In genomic region chr4:48739560-48740019, GRCh38 we compare ENCODE assay signal across 1 cellular context.
TF ChIP-seq lines count a peak whose summit lies in the region.

No MANE protein-coding gene starts in this region.

TF ChIP-seq in K562, 482 proteins besides CTCF, POLR2A, EP300 and RAD21 (continued from another document and continues in another):
- TF ChIP-seq TRIM25 (IDR thresholded peaks at IDR 0.05; ENCODE audit: borderline replicate concordance) (0 out of 2 replicates have a peak, but pooled peaks have one; percentile 14), TARDBP (IDR thresholded peaks at IDR 0.05) (no peak), GTF3C2 (IDR thresholded peaks at IDR 0.05; ENCODE audit: borderline replicate concordance, extremely low read depth, insufficient read length) (no peak), NRF1 (conservative IDR thresholded peaks at IDR 0.05 in 1 of 2, IDR thresholded peaks at IDR 0.05 in 1 of 2) (no peak), TCF3 (CRISPR knock-in tag; IDR thresholded peaks at IDR 0.05) (peak; percentile 74), RNF2 (IDR thresholded peaks at IDR 0.05) (0 out of 2 replicates have a peak, but pooled peaks have one; percentile 19), CBFA2T3 (IDR thresholded peaks at IDR 0.05) (peak; percentile 90), BMI1 (IDR thresholded peaks at IDR 0.05; ENCODE audit: low read length) (no peak), ZNF121 (CRISPR knock-in tag; conservative IDR thresholded peaks at IDR 0.05) (no peak), FOS (IDR thresholded peaks at IDR 0.05; ENCODE audit: extremely low read depth, insufficient read length) (no peak), ZNF395 (CRISPR knock-in tag; IDR thresholded peaks at IDR 0.05) (no peak), ELF1 (tag; IDR thresholded peaks at IDR 0.05) (no peak), DPF2 (IDR thresholded peaks at IDR 0.05) (peak; percentile 82), RFX7 (CRISPR knock-in tag; IDR thresholded peaks at IDR 0.05) (no peak), MNT (conservative IDR thresholded peaks at IDR 0.05) (0 out of 4 replicates have a peak, but pooled peaks of 1 of the 2 experiments have one; percentile 31), TFE3 (CRISPR knock-in tag; IDR thresholded peaks at IDR 0.05) (no peak), NFE2 (IDR thresholded peaks at IDR 0.05; ENCODE audit: low read depth) (no peak), ZKSCAN8 (CRISPR knock-in tag; IDR thresholded peaks at IDR 0.05) (no peak), FOXJ3 (CRISPR knock-in tag; IDR thresholded peaks at IDR 0.05) (no peak), YBX1 (IDR thresholded peaks at IDR 0.05) (no peak), TCF15 (CRISPR knock-in tag; IDR thresholded peaks at IDR 0.05) (no peak), ETV6 (IDR thresholded peaks at IDR 0.05; ENCODE audit: borderline replicate concordance in 1 of 2, low read depth in 2 of 2, low read length in 1 of 2) (no peak), ETV6 (CRISPR knock-in tag; IDR thresholded peaks at IDR 0.05; ENCODE audit: borderline replicate concordance) (no peak), HNRNPH1 (optimal IDR thresholded peaks at IDR 0.05; ENCODE audit: low read depth, low read length) (no peak), RBM39 (optimal IDR thresholded peaks at IDR 0.05; ENCODE audit: low read depth, low read length) (no peak), ZNF561 (CRISPR knock-in tag; conservative IDR thresholded peaks at IDR 0.05) (no peak), JUNB (CRISPR knock-in tag; conservative IDR thresholded peaks at IDR 0.05) (no peak), ADNP (tag; IDR thresholded peaks at IDR 0.05) (no peak), ZFP91 (CRISPR knock-in tag; IDR thresholded peaks at IDR 0.05) (no peak), FUS (optimal IDR thresholded peaks at IDR 0.05; ENCODE audit: low read depth, low read length) (no peak), ZNF407 (IDR thresholded peaks at IDR 0.05; ENCODE audit: low read depth) (no peak), MEIS2 (IDR thresholded peaks at IDR 0.05; ENCODE audit: partially characterized antibody) (peak; percentile 26), ZNF449 (CRISPR knock-in tag; IDR thresholded peaks at IDR 0.05) (no peak), RAD51 (IDR thresholded peaks at IDR 0.05; ENCODE audit: borderline replicate concordance, low read depth) (no peak), RB1 (IDR thresholded peaks at IDR 0.05; ENCODE audit: low read depth) (no peak), TSC22D4 (tag; IDR thresholded peaks at IDR 0.05) (no peak), MXD1 (CRISPR knock-in tag; IDR thresholded peaks at IDR 0.05; ENCODE audit: borderline replicate concordance, poor library complexity, severe bottlenecking) (no peak), ZNF699 (CRISPR knock-in tag; IDR thresholded peaks at IDR 0.05; ENCODE audit: insufficient replicate concordance) (no peak)
